In the genomic region with DNA sequence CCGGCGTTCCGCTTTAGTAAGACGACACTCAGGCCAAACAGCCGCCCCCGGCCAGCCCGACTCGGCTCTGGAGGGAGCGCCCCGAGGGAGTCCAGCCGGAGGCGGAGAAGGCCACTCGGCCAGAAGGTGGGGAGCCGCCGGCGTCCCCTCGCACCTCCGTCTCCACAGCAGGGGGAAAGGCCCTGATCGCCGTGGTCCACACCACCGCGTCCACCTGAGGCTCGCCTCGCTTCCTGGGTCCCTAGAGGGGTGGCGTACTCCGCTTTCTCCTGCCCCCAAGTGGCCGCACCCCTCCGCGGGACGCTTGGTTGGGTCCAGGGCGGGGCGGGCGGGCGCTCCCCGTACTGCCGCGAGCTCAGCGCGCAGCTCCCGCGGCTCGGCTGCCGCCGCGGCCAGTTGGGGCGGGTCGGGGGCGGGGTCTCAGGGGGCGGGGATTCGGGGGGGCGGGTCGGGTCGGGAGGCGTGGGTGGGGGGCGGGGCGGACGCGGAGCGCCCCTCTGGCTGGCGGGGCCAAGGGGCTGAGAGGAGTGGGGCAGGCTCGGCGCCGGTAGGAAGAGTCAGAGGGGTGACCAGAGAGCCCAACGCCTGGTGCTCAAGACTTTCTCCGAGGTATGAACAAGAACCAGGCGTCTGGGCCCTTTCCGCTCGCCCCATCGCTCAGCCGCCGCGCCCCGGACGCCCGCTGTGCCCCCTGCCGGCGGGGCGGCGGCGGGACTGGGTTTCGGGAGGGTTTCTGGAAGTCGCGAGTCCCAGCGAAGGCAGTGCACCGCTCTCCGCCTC, we compare ENCODE assay signal across 8 cellular contexts. TPM values are rescaled to one million over a fixed set of nuclear protein-coding genes. Genes with fewer than 3 reads are reported as not detected.
DNase-seq lines count a peak whose midpoint lies in the region; ATAC-seq, FAIRE-seq and TF ChIP-seq lines count a peak whose summit lies in the region.

A gene (plus strand): TSS at position 523 of the 780 bp plus-strand sequence. CDS start 37,927 bp downstream, outside the sequence.

- ATAC-seq in GM19324 (IDR thresholded peaks at IDR 0.05; ENCODE audit: low FRiP score, unreplicated experiment) (peak; percentile 78), HG03469 (IDR thresholded peaks at IDR 0.05; ENCODE audit: unreplicated experiment) (peak; percentile 56)

- H3K23ac ChIP-seq in H1 (ENCODE audit: insufficient read length), result no peak within 1 kb of the TSS

- H2BK5ac ChIP-seq in H1 (ENCODE audit: low read depth, low read length), result peak within 1 kb of the TSS; percentile 99

- peak within 1 kb of the TSS; percentile 81 to 84 for H3K4me2 ChIP-seq in H1 (ENCODE audit: insufficient read depth in 1 of 2, low read depth in 2 of 2, low read length in 2 of 2)

- H3K36me3 ChIP-seq in H1 (ENCODE audit: control insufficient read depth in 2 of 4, insufficient read depth in 4 of 4, low read length in 3 of 4), result no peaks in the 10 kb centered on the region

- peak within 1 kb of the TSS; percentile 99; the same call in 1 of the 2 replicates for H2AFZ ChIP-seq in H1 (ENCODE audit: low read length)

- peak within 1 kb of the TSS; percentile 100 for H3K27ac ChIP-seq in H1 (ENCODE audit: low read depth, low read length)

- H4K20me1 ChIP-seq in H1 (replicated peaks in 1 of 2; ENCODE audit: control insufficient read depth in 1 of 2, insufficient read depth in 2 of 2, low read length in 2 of 2), result peaks cover 0 to 1% of the 10 kb centered on the region in 2 experiments

- peaks cover 0 to 33% of the 10 kb centered on the region in 2 experiments; a peak in 2 of 4 replicates for H3K79me2 ChIP-seq in H1 (ENCODE audit: control insufficient read depth in 1 of 2, insufficient read depth in 2 of 2, low read length in 2 of 2)

- H3K9me3 ChIP-seq in H1 (ENCODE audit: insufficient read depth in 2 of 2, low read depth in 1 of 2, low read length in 1 of 2), result no peaks in the 10 kb centered on the region

- H4K91ac ChIP-seq in H1 (replicated peaks; ENCODE audit: insufficient read length, low read length), result peak within 1 kb of the TSS; percentile 100

- peak within 1 kb of the TSS; percentile 76 for H3K18ac ChIP-seq in H1 (ENCODE audit: extremely low read depth, low read length)

- peak in 2 of 3 experiments; percentile 16 to 40; a peak in 3 of 4 replicates for TF ChIP-seq CTCF in H1 (IDR thresholded peaks at IDR 0.05; ENCODE audit: control extremely low read depth in 1 of 3, insufficient read depth in 1 of 3, low read depth in 1 of 3, low read length in 3 of 3)

- peaks cover 0 to 6% (median 0%) of the 10 kb centered on the region in 4 experiments; a peak in 3 of 7 replicates for H3K4me1 ChIP-seq in H1 (replicated peaks in 1 of 4; ENCODE audit: control insufficient read depth in 3 of 4, insufficient read depth in 4 of 4, low read length in 3 of 4)

- H3K23me2 ChIP-seq in H1 (ENCODE audit: low read depth, low read length), result peaks cover 11% of the 10 kb centered on the region

- H4K5ac ChIP-seq in H1 (ENCODE audit: insufficient read length, low read depth, low read length), result peak within 1 kb of the TSS; percentile 99

- no peak for FAIRE-seq in H1 (lab: Jason Lieb, UNC)

- no peak within 1 kb of the TSS for H3K4ac ChIP-seq in H1 (replicated peaks; ENCODE audit: insufficient read length, low read depth, low read length)

- no peaks in the 10 kb centered on the region; the same call in 1 of the 2 replicates for H3K79me1 ChIP-seq in H1 (ENCODE audit: low read depth, low read length)

- POLR2A ChIA-PET in H1 (lab: Charles Lee; ENCODE audit: partially characterized antibody), result interaction anchor here (0.5 to 1.8 kb wide), 4 partner anchors 7 to 282 kb away, joined by 3 to 4 read pairs (median 3); no protein-coding TSS in a partner anchor

- peak; percentile 60 to 73 for TF ChIP-seq POLR2A in H1 (IDR thresholded peaks at IDR 0.05; ENCODE audit: control extremely low read depth in 1 of 2, low read depth in 2 of 2, low read length in 2 of 2)

- peak within 1 kb of the TSS; percentile 50; the same call in 1 of the 2 replicates for H2BK15ac ChIP-seq in H1 (ENCODE audit: low read length)

- H3K56ac ChIP-seq in H1 (replicated peaks; ENCODE audit: insufficient read length, low read depth, low read length), result peak within 1 kb of the TSS; percentile 97

- H4K8ac ChIP-seq in H1 (ENCODE audit: extremely low read depth, insufficient read depth, low read length), result peak within 1 kb of the TSS; percentile 100

- H3K9ac ChIP-seq in H1 (replicated peaks in 1 of 4; ENCODE audit: extremely low read depth in 1 of 4, low read depth in 3 of 4, low read length in 3 of 4), result peak within 1 kb of the TSS; percentile 94 to 99 (median 96)

- DNase-seq in C1 segment of cervical spinal cord (lab: John Stamatoyannopoulos, UW) (peak; percentile 70 to 93 (median 83)), NCI-H748 treated with DMSO at 0.1 percent for 48 hours (lab: John Stamatoyannopoulos, UW) (peak; percentile 46), H1 (ENCODE audit: low read depth in 1 of 2, low spot score in 2 of 2) (peak; percentile 44 to 89), mesenteric fat pad (ENCODE audit: low spot score) (peak; percentile 96)
- DNase-seq in activated CD8-positive, alpha-beta memory T cell treated with anti-CD3 and anti-CD28 coated beads for 48 hours (ENCODE audit: low read depth in 2 of 3, low spot score in 2 of 3), result peak; percentile 62 to 73 (median 67)
- DNase-seq in stimulated activated CD8-positive, alpha-beta memory T cell treated with anti-CD3 and anti-CD28 coated beads, Interleukin-15, amount 100 ng/mL, for 1 hour (ENCODE audit: low read depth), result peak; percentile 43

- CTCF ChIA-PET in H1 (lab: Charles Lee; ENCODE audit: partially characterized antibody), result interaction anchor here (1.0 to 2.5 kb wide), 10 partner anchors 11 to 281 kb away, joined by 3 to 10 read pairs (median 4); no protein-coding TSS in a partner anchor

- peak within 1 kb of the TSS; percentile 79 for H2BK120ac ChIP-seq in H1 (replicated peaks; ENCODE audit: low read depth, low read length)

- WGBS in H1 (ENCODE audit: extremely low coverage in 1 of 2, insufficient coverage in 1 of 2, insufficient read length in 1 of 2, insufficient replicate concordance in 2 of 2, low coverage in 1 of 2, low lambda C conversion rate in 2 of 2, missing lambda C conversion rate in 1 of 2), 2 experiments, result 3% methylated on average over 29 of the region's 86 CpGs; no CpG with 5 or more reads in 1 of the 2 experiments

- peak in 1 of 2 experiments; percentile 98; a peak in 2 of 3 replicates for TF ChIP-seq EP300 in H1 (IDR thresholded peaks at IDR 0.05; ENCODE audit: borderline replicate concordance in 1 of 2, low read depth in 2 of 2, low read length in 2 of 2)

- peak within 1 kb of the TSS; percentile 99 for H2BK12ac ChIP-seq in H1 (ENCODE audit: low read depth, low read length)

- H3K4me3 ChIP-seq in H1 (ENCODE audit: extremely low read depth in 1 of 4, insufficient read depth in 2 of 4, low read depth in 3 of 4, low read length in 4 of 4), result peak within 1 kb of the TSS; percentile 67 to 85 (median 82)

- peak within 1 kb of the TSS; percentile 99 for H3K14ac ChIP-seq in H1 (ENCODE audit: insufficient read length)

- H3K27me3 ChIP-seq in H1 (replicated peaks in 1 of 4; ENCODE audit: control insufficient read depth in 3 of 4, extremely low read depth in 1 of 4, insufficient read depth in 3 of 4, low read length in 3 of 4), result no peaks in the 10 kb centered on the region

- H2AK5ac ChIP-seq in H1 (ENCODE audit: low read depth, low read length), result no peak within 1 kb of the TSS

- no peak within 1 kb of the TSS for H2BK20ac ChIP-seq in H1 (ENCODE audit: low read length)

- TF ChIP-seq RAD21 in H1 (IDR thresholded peaks at IDR 0.05 in 1 of 2, conservative IDR thresholded peaks at IDR 0.05 in 1 of 2; ENCODE audit: low read depth in 2 of 2, low read length in 2 of 2), result peak in 1 of 2 experiments; percentile 32; a peak in 1 of 4 replicates

TF ChIP-seq in H1, 55 proteins besides CTCF, POLR2A, EP300 and RAD21 (continues in another document):
- TF ChIP-seq CHD1 (IDR thresholded peaks at IDR 0.05; ENCODE audit: low read depth, low read length) (peak; percentile 93), TAF1 (IDR thresholded peaks at IDR 0.05; ENCODE audit: low read depth, low read length) (peak; percentile 98), RFX5 (IDR thresholded peaks at IDR 0.05; ENCODE audit: borderline replicate concordance, low read depth, low read length) (no peak), JUN (IDR thresholded peaks at IDR 0.05; ENCODE audit: low read depth, low read length) (no peak), TBP (IDR thresholded peaks at IDR 0.05; ENCODE audit: low read depth, low read length) (peak; percentile 92), RNF2 (IDR thresholded peaks at IDR 0.05; ENCODE audit: borderline replicate concordance, low read depth, low read length, missing control alignments, poor library complexity, severe bottlenecking) (no peak), SUZ12 (IDR thresholded peaks at IDR 0.05; ENCODE audit: low read length) (no peak), GABPA (IDR thresholded peaks at IDR 0.05; ENCODE audit: borderline replicate concordance, insufficient read depth, low read length) (no peak), KDM5A (IDR thresholded peaks at IDR 0.05; ENCODE audit: low read length) (no peak), FOSL1 (IDR thresholded peaks at IDR 0.05; ENCODE audit: insufficient read depth, low read depth, low read length) (no peak), CHD2 (IDR thresholded peaks at IDR 0.05; ENCODE audit: low read length) (no peak), SP1 (IDR thresholded peaks at IDR 0.05; ENCODE audit: low read depth, low read length) (peak; percentile 53; the same call in 1 of the 2 replicates), SIX5 (IDR thresholded peaks at IDR 0.05; ENCODE audit: low read depth, low read length) (0 out of 2 replicates have a peak, but pooled peaks have one; percentile 10), POLR2AphosphoS5 (IDR thresholded peaks at IDR 0.05; ENCODE audit: low read depth, low read length) (no peak; the same call in none of the 2 replicates)
- TF ChIP-seq, protein P1, sequence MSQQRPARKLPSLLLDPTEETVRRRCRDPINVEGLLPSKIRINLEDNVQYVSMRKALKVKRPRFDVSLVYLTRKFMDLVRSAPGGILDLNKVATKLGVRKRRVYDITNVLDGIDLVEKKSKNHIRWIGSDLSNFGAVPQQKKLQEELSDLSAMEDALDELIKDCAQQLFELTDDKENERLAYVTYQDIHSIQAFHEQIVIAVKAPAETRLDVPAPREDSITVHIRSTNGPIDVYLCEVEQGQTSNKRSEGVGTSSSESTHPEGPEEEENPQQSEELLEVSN (IDR thresholded peaks at IDR 0.05), result no peak

RNA-seq across cellular contexts. Expression of the gene that starts here (rescaled TPM):
- 20.8 and 23.7 TPM in 2 replicates for total RNA-seq in H1 (2021; fragmentation: NEBNext Ultra II Directional; extraction: Animal tissue kit (Norgen Biotek cat#: 25700))
- polyA plus RNA-seq in H1 (2011; rRNA removed), result 5.4 and 9.0 TPM in 2 replicates
- polyA plus RNA-seq in H1 (2011; cell fraction: cytosol; rRNA removed), result 6.8 TPM
- 15.2 TPM for polyA plus RNA-seq in H1 (2011; cell fraction: nucleus; rRNA removed)
- polyA plus RNA-seq in H1 (2012, experiment 1 of 2), result 4.7 to 8.1 TPM (median 7.7 TPM) in 4 replicates
- 0.81 TPM for polyA plus RNA-seq in H1 (2012, experiment 2 of 2)
- 8.6 TPM for polyA plus RNA-seq in H1 (2013, experiment 1 of 2)
- 8.9 TPM for polyA plus RNA-seq in H1 (2013, experiment 2 of 2)
- 19.8 and 23.9 TPM in 2 replicates for polyA minus RNA-seq in H1 (2011; rRNA and poly(A)+ RNA removed)
- 10.6 TPM for polyA minus RNA-seq in H1 (2011; cell fraction: cytosol; rRNA and poly(A)+ RNA removed)
- 25.7 TPM for polyA minus RNA-seq in H1 (2011; cell fraction: nucleus; rRNA and poly(A)+ RNA removed)
- 19.0 TPM for total RNA-seq in mesenteric fat pad

Comparison
In these comparisons a context has a peak if more than half of its experiments do, and no peak if none do; other contexts are left out.
1. Peak in every context shown above with its lines: DNase-seq, ATAC-seq, H3K4me3 ChIP-seq and H3K27ac ChIP-seq.
2. DNase-seq: peak in every context shown above with its lines; median percentile 96 in mesenteric fat pad; 83 in C1 segment of cervical spinal cord; 67 in activated CD8-positive, alpha-beta memory T cell treated with anti-CD3 and anti-CD28 coated beads for 48 hours; 66 in H1; 46 in NCI-H748 treated with DMSO at 0.1 percent for 48 hours; 43 in stimulated activated CD8-positive, alpha-beta memory T cell treated with anti-CD3 and anti-CD28 coated beads, Interleukin-15, amount 100 ng/mL, for 1 hour.